Comparison of ENCODE assay signal across 8 cellular contexts in genomic region chr3:53160335-53160659, GRCh38. TPM values are rescaled to one million over a fixed set of nuclear protein-coding genes. Genes with fewer than 3 reads are reported as not detected.
A peak's percentile ranks its signal among the peaks of the same experiment; 100 is the strongest.
DNase-seq lines count a peak whose midpoint lies in the region; ATAC-seq and TF ChIP-seq lines count a peak whose summit lies in the region.

No MANE protein-coding gene starts in this region.

- H3K79me2 ChIP-seq in mammary epithelial cell (ENCODE audit: insufficient read depth, low read length), result peaks cover 41% of the 10 kb centered on the region

- ATAC-seq in left ventricle myocardium superior (no peak), mucosa of descending colon (no peak)

- in situ Hi-C loops in mammary epithelial cell (cut with MboI; ENCODE audit: low sequenced_read_pairs in 2 of 2), result no loop called here

- H3K4me3 ChIP-seq in right atrium auricular region (peak overlapping the region; percentile 83 to 93), mammary epithelial cell (replicated peaks in 1 of 3; ENCODE audit: insufficient read depth in 1 of 3, low read depth in 2 of 3, low read length in 3 of 3) (peak overlapping the region; percentile 36 to 95 (median 86)), mucosa of descending colon (peak overlapping the region; percentile 87), uterus (peak overlapping the region; percentile 61 to 73)

- CTCF ChIA-PET in mammary epithelial cell (lab: Charles Lee; ENCODE audit: low non-redundant PET), result interaction anchor here (0.6 to 1.0 kb wide), 3 partner anchors 22 to 50 kb away, joined by 3 to 5 read pairs (median 3); no protein-coding TSS in a partner anchor

- intact Hi-C loops in left ventricle myocardium superior (cut with micrococcal nuclease) (no loop called here), mammary epithelial cell (cut with micrococcal nuclease) (loop anchor here (1.0 to 5.0 kb wide), 2 partner anchors 30 to 48 kb away; partner anchors contain the start of gene RFT1), mucosa of descending colon (cut with DNase I, micrococcal nuclease) (no loop called here), uterus (cut with DNase I; ENCODE audit: low total_unique reads) (no loop called here)

- H3K4me1 ChIP-seq in right atrium auricular region (peaks cover 0 to 59% of the 10 kb centered on the region in 2 donors), mammary epithelial cell (ENCODE audit: insufficient read depth, low read length) (peaks cover 50% of the 10 kb centered on the region), mucosa of descending colon (ENCODE audit: low read depth) (peaks cover 51% of the 10 kb centered on the region), uterus (peaks cover 0 to 4% of the 10 kb centered on the region in 2 donors)

- 13% methylated on average over 3 of the region's 3 CpGs for WGBS in mammary epithelial cell (ENCODE audit: low coverage, missing lambda C conversion rate)

- no peaks in the 10 kb centered on the region for H4K20me1 ChIP-seq in mammary epithelial cell (ENCODE audit: insufficient read depth, low read length)

- dilution Hi-C loops in mammary epithelial cell (cut with HindIII; ENCODE audit: low sequenced_read_pairs), result no loop called here

- H3K27me3 ChIP-seq in right atrium auricular region (no peaks in the 10 kb centered on the region), mammary epithelial cell (ENCODE audit: insufficient read depth, low read length) (no peaks in the 10 kb centered on the region), uterus (no peaks in the 10 kb centered on the region)

- BruUV-seq in mammary epithelial cell (replicated peaks; lab: Mats Ljungman, UMichigan), result no TSS peak

- DNase-seq in right atrium auricular region (ENCODE audit: low spot score) (no peak), left ventricle myocardium superior (no peak), mammary epithelial cell (no peak), mucosa of descending colon (no peak), uterus (no peak), SIG-M5 treated with dmso at 0.1 percent for 504 hours (lab: John Stamatoyannopoulos, UW; ENCODE audit: unreplicated experiment) (no peak), NCI-H187 treated with DMSO at 0.1 percent for 48 hours (lab: John Stamatoyannopoulos, UW) (no peak), NCI-H69 (lab: John Stamatoyannopoulos, UW) (no peak)

- peak overlapping the region; percentile 87 for H3K4me2 ChIP-seq in mammary epithelial cell (ENCODE audit: insufficient read depth, low read depth, low read length)

- no peak for TF ChIP-seq POLR2A in uterus (IDR thresholded peaks at IDR 0.05)

- H3K9me3 ChIP-seq in right atrium auricular region (no peaks in the 10 kb centered on the region), mammary epithelial cell (replicated peaks; ENCODE audit: insufficient read depth, low read length) (no peaks in the 10 kb centered on the region), mucosa of descending colon (no peaks in the 10 kb centered on the region), uterus (no peaks in the 10 kb centered on the region)

- H3K27ac ChIP-seq in right atrium auricular region (peak overlapping the region; percentile 88 to 92), mammary epithelial cell (ENCODE audit: insufficient read depth, low read depth, low read length) (no peak overlapping the region), uterus (peak overlapping the region; percentile 78 to 81)

- peak overlapping the region; percentile 77 for H2AFZ ChIP-seq in mammary epithelial cell (ENCODE audit: low read depth, low read length)

- TF ChIP-seq CTCF in right atrium auricular region (IDR thresholded peaks at IDR 0.05), result peak in 1 of 2 donors; percentile 16
- TF ChIP-seq CTCF in mammary epithelial cell (conservative IDR thresholded peaks at IDR 0.05 in 1 of 2, IDR thresholded peaks at IDR 0.05 in 1 of 2; ENCODE audit: extremely low read depth in 1 of 2, insufficient read depth in 1 of 2, low read depth in 1 of 2, low read length in 2 of 2), result no peak
- TF ChIP-seq CTCF in mucosa of descending colon (IDR thresholded peaks at IDR 0.05), result no peak
- no peak for TF ChIP-seq CTCF in uterus (IDR thresholded peaks at IDR 0.05)

- H3K36me3 ChIP-seq in right atrium auricular region, result no peaks in the 10 kb centered on the region
- H3K36me3 ChIP-seq in mammary epithelial cell (ENCODE audit: insufficient read depth, low read length), result no peaks in the 10 kb centered on the region
- no peaks in the 10 kb centered on the region for H3K36me3 ChIP-seq in mucosa of descending colon (ENCODE audit: low read depth)
- H3K36me3 ChIP-seq in uterus, result no peaks in the 10 kb centered on the region

- no peak overlapping the region for H3K9ac ChIP-seq in mammary epithelial cell (ENCODE audit: insufficient read depth, low read length)

RNA-seq across cellular contexts. Expression of gene PRKCD, which starts 0.7 kb away (rescaled TPM):
- total RNA-seq in right atrium auricular region, result 10 to 100 TPM; 11.1 to 14.8 TPM
- 13.2 TPM for total RNA-seq in left ventricle myocardium superior
- total RNA-seq in mammary epithelial cell, result 10 to 100 TPM in 1 of 2 donors, 1 to 10 TPM in 1; 6.2 to 37.2 TPM
- 60.1 TPM for polyA plus RNA-seq in mammary epithelial cell
- polyA minus RNA-seq in mammary epithelial cell, result 39.5 TPM
- 10 to 100 TPM; 46.8 to 87.9 (median 83.4) TPM for total RNA-seq in mucosa of descending colon
- 10 to 100 TPM in 2 of 4 donors, 1 to 10 TPM in 1, under 1 TPM in 1; under 0.01 to 16.8 (median 12.6) TPM for total RNA-seq in uterus

RNA-seq across cellular contexts. Expression of gene RFT1, which starts 30.1 kb away (rescaled TPM):
- total RNA-seq in right atrium auricular region, result 1 to 10 TPM; 6.2 to 6.8 TPM
- 8.5 TPM for total RNA-seq in left ventricle myocardium superior
- total RNA-seq in mammary epithelial cell, result 10 to 100 TPM; 15.2 to 29.3 TPM
- polyA plus RNA-seq in mammary epithelial cell, result 23.4 TPM
- polyA minus RNA-seq in mammary epithelial cell, result 52.3 TPM
- total RNA-seq in mucosa of descending colon, result 10 to 100 TPM; 14.7 to 18.7 (median 15.2) TPM
- 10 to 100 TPM; 13.1 to 38.2 (median 16.5) TPM for total RNA-seq in uterus
